In genomic region chr7:103644319-103644718, GRCh38 we compare ENCODE assay signal across 27 cellular contexts.
"Had no signal": no experiment of that assay in that cellular context is flagged by ENCODE, and none has a peak within 500 bp of the region (broad histone marks: within the 10 kb centered on the region; RNA-seq: fewer than 3 reads in every experiment).

No MANE protein-coding gene starts in this region.

- H3K4me1 ChIP-seq: stomach, suprapubic skin, testis, thyroid gland, tibial artery, tibial nerve, transverse colon, upper lobe of left lung, upper lobe of right lung, uterus, vagina had no signal

- H3K27me3 ChIP-seq: stomach, suprapubic skin, testis, thyroid gland, tibial artery, tibial nerve, transverse colon, upper lobe of left lung, upper lobe of right lung, uterus, vagina had no signal

- FAIRE-seq: urothelium cell line had no signal

- H3K27ac ChIP-seq: stomach, suprapubic skin, testis, thoracic aorta, thyroid gland, tibial artery, tibial nerve, transverse colon, upper lobe of left lung, upper lobe of right lung, uterus, vagina had no signal

- H3K4me3 ChIP-seq: stomach, suprapubic skin, testis, thoracic aorta, thyroid gland, tibial artery, tibial nerve, transverse colon, upper lobe of left lung, upper lobe of right lung, uterus, vagina had no signal

- ATAC-seq: stimulated activated effector memory CD8-positive, alpha-beta T cell treated with anti-CD3 and anti-CD28 coated beads, Interleukin-12 subunit alpha, Interleukin-12 subunit beta, amount 100 ng/mL, for 72 hours; stimulated activated memory B cell treated with anti-CD40 and anti-IgM and Interleukin-4, amounts not matched to agents 10 μg/mL and 1 μg/mL and 100 μg/mL, for 72 hours; stimulated activated naive B cell treated with anti-CD40 and anti-IgM and Interleukin-4, amounts not matched to agents 10 μg/mL and 1 μg/mL and 100 μg/mL, for 72 hours; stimulated activated naive CD8-positive, alpha-beta T cell treated with anti-CD3 and anti-CD28 coated beads, Interleukin-15, amount 100 ng/mL, for 72 hours; stimulated activated naive CD8-positive, alpha-beta T cell treated with anti-CD3 and anti-CD28 coated beads, Interleukin-15, Interleukin-2, amounts not matched to agents 100 U/mL and 50 U/mL, for 24 hours; upper lobe of right lung had no signal

- H3K36me3 ChIP-seq: stomach, suprapubic skin, thoracic aorta, thyroid gland, tibial artery, transverse colon, upper lobe of left lung, upper lobe of right lung, uterus, vagina had no signal

- DNase-seq: stimulated activated CD4-positive, alpha-beta T cell treated with anti-CD3 and anti-CD28 coated beads, Interleukin-2, amount 100 ng/mL, for 48 hours; stimulated activated CD4-positive, alpha-beta T cell treated with anti-CD3 and anti-CD28 coated beads, Interleukin-4, amount 100 ng/mL, for 1 hour; stimulated activated CD4-positive, alpha-beta T cell treated with anti-CD3 and anti-CD28 coated beads, Interleukin-4, amount 100 ng/mL, for 24 hours; stimulated activated CD4-positive, alpha-beta T cell treated with anti-CD3 and anti-CD28 coated beads, Interleukin-4, amount 100 ng/mL, for 4 hours; stimulated activated CD8-positive, alpha-beta memory T cell treated with anti-CD3 and anti-CD28 coated beads, Interleukin-4, amount 100 ng/mL, for 48 hours; stimulated activated naive B cell treated with anti-CD40 and anti-IgM and Interleukin-4, amounts not matched to agents 10 μg/mL and 1 μg/mL and 100 μg/mL, for 72 hours; stimulated activated naive CD4-positive, alpha-beta T cell; stimulated activated naive CD4-positive, alpha-beta T cell treated with Interleukin-2 at 50 U/mL for 16 hours; stimulated activated naive CD8-positive, alpha-beta T cell treated with anti-CD3 and anti-CD28 coated beads, Interleukin-15, amount 100 ng/mL, for 72 hours; stimulated activated naive CD8-positive, alpha-beta T cell treated with anti-CD3 and anti-CD28 coated beads, Interleukin-15, Interleukin-2, amounts not matched to agents 100 U/mL and 50 U/mL, for 24 hours; stomach; substantia nigra; testis; thyroid gland; tibial artery; transverse colon; trophoblast cell; upper lobe of left lung; upper lobe of right lung; uterus had no signal

- H3K9me3 ChIP-seq: testis, thyroid gland, upper lobe of left lung, uterus, vagina had no signal
